9 cellular contexts compared by ENCODE assay signal in genomic region chr16:54970016-54970415, GRCh38. TPM values are rescaled to one million over a fixed set of nuclear protein-coding genes. Genes with fewer than 3 reads are reported as not detected.
"Had no signal": no experiment of that assay in that cellular context is flagged by ENCODE, and none has a peak within 500 bp of the region (broad histone marks: within the 10 kb centered on the region; RNA-seq: fewer than 3 reads in every experiment).

No MANE protein-coding gene starts in this region.

- FAIRE-seq: G401.6, GM12878, GM12891, GM12892, GM18507, GM19239 had no signal

- DNase-seq: GDM1, GF-D8 had no signal

- ATAC-seq: GM12878 had no signal

- H3K4me3 ChIP-seq: GM12878 had no signal

RNA-seq across cellular contexts. Expression of gene IRX5, which starts 39.4 kb away (rescaled TPM):
- total RNA-seq: G401, GM12878 had no signal
